Comparison of ENCODE assay signal across 6 cellular contexts in genomic region chr14:19162920-19163319, GRCh38.
DNase-seq lines count a peak whose midpoint lies in the region; ATAC-seq and TF ChIP-seq lines count a peak whose summit lies in the region.
"Not testable (repeated sequence)": the region's sequence is repeated elsewhere in the genome, so short reads cannot be mapped to it uniquely, and the experiment has no call there.

No MANE protein-coding gene starts in this region.

- H3K36me3 ChIP-seq in spleen, upper lobe of right lung: not testable (repeated sequence)

- TF ChIP-seq CTCF in osteocyte (IDR thresholded peaks at IDR 0.05); spleen (IDR thresholded peaks at IDR 0.05 in 8 of 11, conservative IDR thresholded peaks at IDR 0.05 in 3 of 11); upper lobe of right lung (IDR thresholded peaks at IDR 0.05): not testable (repeated sequence)

- not testable (repeated sequence) for H3K36me3 Mint-ChIP-seq in osteocyte (ENCODE audit: unreplicated experiment)

- not testable (repeated sequence) for H3K4me3 ChIP-seq in right cardiac atrium (ENCODE audit: low read length); spleen; upper lobe of right lung

- H3K27ac ChIP-seq in right cardiac atrium (ENCODE audit: low read length); spleen; upper lobe of right lung: not testable (repeated sequence)

- not testable (repeated sequence) for H3K27me3 Mint-ChIP-seq in osteocyte (ENCODE audit: unreplicated experiment)

- not testable (repeated sequence) for H3K4me3 Mint-ChIP-seq in osteocyte (ENCODE audit: unreplicated experiment)

- not testable (repeated sequence) for H3K4me1 ChIP-seq in right cardiac atrium (ENCODE audit: control insufficient read depth, insufficient read depth, low read length); spleen; upper lobe of right lung

- not testable (repeated sequence) for H3K27me3 ChIP-seq in right cardiac atrium (ENCODE audit: control insufficient read depth, insufficient read depth); spleen (replicated peaks in 1 of 7); upper lobe of right lung

- 69% methylated on average over 2 of the region's 3 CpGs for WGBS in right cardiac atrium
- 70 to 81% (median 76%) methylated on average over 2 of the region's 3 CpGs for WGBS in spleen, 5 donors

- H3K4me1 Mint-ChIP-seq in osteocyte (ENCODE audit: unreplicated experiment) = not testable (repeated sequence)

- not testable (repeated sequence) for H3K27ac Mint-ChIP-seq in osteocyte (ENCODE audit: unreplicated experiment)

- not testable (repeated sequence) for ATAC-seq in right cardiac atrium, upper lobe of right lung

- not testable (repeated sequence) for TF ChIP-seq POLR2A in spleen (IDR thresholded peaks at IDR 0.05)

- peak; percentile 34 for DNase-seq in activated CD8-positive, alpha-beta memory T cell treated with anti-CD3 and anti-CD28 coated beads, Interleukin-2, amount 50 U/mL, for 48 hours
- DNase-seq in cardiac septum (ENCODE audit: low spot score) (peak; percentile 71), right cardiac atrium (peak in 2 of 3 donors; percentile 6 to 14), osteocyte (ENCODE audit: extremely low spot score, unreplicated experiment) (peak; percentile 80), spleen (peak; percentile 67), upper lobe of right lung (peak; percentile 40)

- intact Hi-C loops in cardiac septum (cut with DNase I); right cardiac atrium (cut with DNase I); spleen (cut with DNase I; ENCODE audit: low total_unique reads); upper lobe of right lung (cut with DNase I): not testable (repeated sequence)

- not testable (repeated sequence) for H3K9me3 Mint-ChIP-seq in osteocyte (ENCODE audit: unreplicated experiment)

- not testable (repeated sequence) for H3K9me3 ChIP-seq in right cardiac atrium (ENCODE audit: control insufficient read depth, low read length); upper lobe of right lung
- H3K9me3 ChIP-seq in spleen = peaks cover 0 to 28% (median 12%) of the 10 kb centered on the region in 8 donors

Comparison
In these comparisons a context has a peak if more than half of its experiments do, and no peak if none do; other contexts are left out.
1. DNase-seq: peak in every context shown above with its lines; median percentile 80 in osteocyte; 71 in cardiac septum; 67 in spleen; 40 in upper lobe of right lung; 34 in activated CD8-positive, alpha-beta memory T cell treated with anti-CD3 and anti-CD28 coated beads, Interleukin-2, amount 50 U/mL, for 48 hours; 10 in right cardiac atrium.